ENCODE assay signal across 8 cellular contexts in the genomic region with DNA sequence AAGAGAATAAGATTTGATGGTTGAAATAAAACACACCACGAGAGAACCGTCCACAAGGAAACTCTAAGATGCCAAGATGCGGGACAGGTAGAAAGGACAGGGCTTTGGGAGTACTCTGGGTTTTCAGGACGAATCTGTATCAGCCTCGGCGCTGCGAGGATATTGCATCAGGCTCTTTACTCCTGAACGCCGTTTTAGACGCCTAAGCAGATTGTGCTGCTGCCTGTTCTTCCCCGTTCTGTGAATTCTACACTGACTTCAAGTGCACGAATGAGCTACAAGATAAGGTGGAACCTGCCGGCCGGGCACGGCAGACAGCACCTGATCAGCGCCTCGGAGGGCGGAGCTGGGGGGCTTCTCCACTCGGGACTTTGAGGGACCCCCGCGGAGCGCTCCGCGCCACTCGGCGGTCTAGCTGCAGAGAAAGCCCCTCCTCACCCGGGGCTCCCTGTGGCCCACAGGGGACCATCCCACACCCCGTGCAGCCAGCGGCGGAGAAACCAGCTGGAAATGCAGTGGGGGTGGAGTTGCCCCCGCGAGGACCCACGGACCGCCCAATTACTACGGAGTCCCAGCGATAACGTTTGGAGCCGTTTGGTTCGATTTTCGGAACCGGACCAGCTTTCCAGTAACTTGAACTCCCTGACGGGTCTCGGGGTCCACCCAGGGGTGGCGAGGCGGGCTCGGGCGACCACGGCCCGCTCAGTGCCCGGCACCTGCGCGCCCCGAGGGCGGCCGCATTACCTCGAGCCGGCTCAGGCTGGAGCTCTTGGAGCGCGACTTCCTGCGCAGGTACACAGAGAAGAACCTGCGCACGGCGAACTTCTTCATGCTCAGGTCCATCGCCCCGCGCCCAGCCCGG. TPM values are rescaled to one million over a fixed set of nuclear protein-coding genes. Genes with fewer than 3 reads are reported as not detected.
DNase-seq lines count a peak whose midpoint lies in the region; ATAC-seq, FAIRE-seq and TF ChIP-seq lines count a peak whose summit lies in the region.

No MANE protein-coding gene starts in this region.

- H3K4me3 ChIP-seq in SK-N-SH (ENCODE audit: low read depth in 2 of 2, low read length in 1 of 2) (peak overlapping the region; percentile 83 to 97), mammary epithelial cell (replicated peaks in 1 of 3; ENCODE audit: insufficient read depth in 1 of 3, low read depth in 2 of 3, low read length in 3 of 3) (peak overlapping the region; percentile 55 to 91 (median 86)), keratinocyte (ENCODE audit: control insufficient read depth in 2 of 3, extremely low read depth in 1 of 3, insufficient read depth in 2 of 3, low read depth in 1 of 3, low read length in 3 of 3) (peak overlapping the region; percentile 67 to 90 (median 79))

- H3K9me3 ChIP-seq in SK-N-SH (no peaks in the 10 kb centered on the region), mammary epithelial cell (replicated peaks; ENCODE audit: insufficient read depth, low read length) (no peaks in the 10 kb centered on the region), keratinocyte (ENCODE audit: control insufficient read depth, low read depth, low read length) (no peaks in the 10 kb centered on the region)

- dilution Hi-C loops in mammary epithelial cell (cut with HindIII; ENCODE audit: low sequenced_read_pairs) = no loop called here
- dilution Hi-C loops in keratinocyte (cut with MboI; ENCODE audit: extremely low pct_ligation_motif_present, low sequenced_read_pairs) = no loop called here

- in situ Hi-C loops in mammary epithelial cell (cut with MboI; ENCODE audit: low sequenced_read_pairs in 2 of 2) = no loop called here

- H3K27ac ChIP-seq in SK-N-SH (ENCODE audit: low read depth in 2 of 2, low read length in 1 of 2) (peak overlapping the region; percentile 77 to 90), mammary epithelial cell (ENCODE audit: insufficient read depth, low read depth, low read length) (peak overlapping the region; percentile 62), keratinocyte (ENCODE audit: control insufficient read depth, insufficient read depth, low read length) (peak overlapping the region; percentile 47)

- H3K4me1 ChIP-seq in SK-N-SH (ENCODE audit: control insufficient read depth in 1 of 2, insufficient read depth in 2 of 2, low read depth in 1 of 2, low read length in 1 of 2) = peaks cover 19 to 39% of the 10 kb centered on the region in 2 experiments
- H3K4me1 ChIP-seq in mammary epithelial cell (ENCODE audit: insufficient read depth, low read length) = peaks cover 33% of the 10 kb centered on the region
- H3K4me1 ChIP-seq in keratinocyte (ENCODE audit: control insufficient read depth, extremely low read depth, insufficient read depth, low read length) = peaks cover 29% of the 10 kb centered on the region

- peak; percentile 36 for FAIRE-seq in keratinocyte (lab: Jason Lieb, UNC)

- POLR2A ChIA-PET in SK-N-SH (lab: Yijun Ruan, JAX) = interaction anchor here (0.8 to 2.5 kb wide), 9 partner anchors 12 to 191 kb away, joined by 3 to 14 read pairs (median 5); no protein-coding TSS in a partner anchor

- H3K9me1 ChIP-seq in keratinocyte (ENCODE audit: control insufficient read depth, extremely low read depth, insufficient read depth, low read length) = no peaks in the 10 kb centered on the region

- no TSS peak for BruUV-seq in mammary epithelial cell (replicated peaks; lab: Mats Ljungman, UMichigan)

- no peak overlapping the region; the same call in 1 of the 2 replicates for H2AFZ ChIP-seq in SK-N-SH (ENCODE audit: low read depth)
- peak overlapping the region; percentile 84 for H2AFZ ChIP-seq in mammary epithelial cell (ENCODE audit: low read depth, low read length)
- H2AFZ ChIP-seq in keratinocyte (ENCODE audit: control insufficient read depth, low read length) = peak overlapping the region; percentile 78

- TF ChIP-seq RAD21 in SK-N-SH (IDR thresholded peaks at IDR 0.05; ENCODE audit: low read length) = 0 out of 2 replicates have a peak, but pooled peaks have one; percentile 9

- CTCF ChIA-PET in SK-N-SH (lab: Yijun Ruan, JAX) = interaction anchor here (0.6 to 1.5 kb wide), 8 partner anchors 13 to 226 kb away, joined by 3 to 5 read pairs (median 4); no protein-coding TSS in a partner anchor
- CTCF ChIA-PET in mammary epithelial cell (lab: Charles Lee; ENCODE audit: low non-redundant PET) = no interaction called here

- H3K79me2 ChIP-seq in SK-N-SH (ENCODE audit: insufficient read depth) (peaks cover 52% of the 10 kb centered on the region), mammary epithelial cell (ENCODE audit: insufficient read depth, low read length) (peaks cover 32% of the 10 kb centered on the region), keratinocyte (ENCODE audit: control insufficient read depth, insufficient read depth, low read length) (no peaks in the 10 kb centered on the region)

- intact Hi-C loops in mammary epithelial cell (cut with micrococcal nuclease) = loop anchor here (1.0 to 10.0 kb wide), 6 partner anchors 60 to 368 kb away; partner anchors contain the start of genes CEP43 and RNASET2

- no peak for TF ChIP-seq EP300 in SK-N-SH (IDR thresholded peaks at IDR 0.05; ENCODE audit: borderline replicate concordance in 1 of 2, low read depth in 1 of 2, low read length in 1 of 2)

- TF ChIP-seq CTCF in SK-N-SH (IDR thresholded peaks at IDR 0.05) = no peak
- no peak for TF ChIP-seq CTCF in mammary epithelial cell (conservative IDR thresholded peaks at IDR 0.05 in 1 of 2, IDR thresholded peaks at IDR 0.05 in 1 of 2; ENCODE audit: extremely low read depth in 1 of 2, insufficient read depth in 1 of 2, low read depth in 1 of 2, low read length in 2 of 2)
- TF ChIP-seq CTCF in keratinocyte (optimal IDR thresholded peaks at IDR 0.05 in 1 of 3, IDR thresholded peaks at IDR 0.05 in 1 of 3, conservative IDR thresholded peaks at IDR 0.05 in 1 of 3; ENCODE audit: extremely low read depth in 1 of 3, insufficient read depth in 2 of 3, low read length in 3 of 3) = no peak

- WGBS in SK-N-SH (ENCODE audit: low lambda C conversion rate) = 3% methylated on average over 13 of the region's 67 CpGs
- 3% methylated on average over 30 of the region's 67 CpGs for WGBS in mammary epithelial cell (ENCODE audit: low coverage, missing lambda C conversion rate)

- ATAC-seq in GM18868 (IDR thresholded peaks at IDR 0.05; ENCODE audit: unreplicated experiment) (peak; percentile 1), HG03378 (IDR thresholded peaks at IDR 0.05; ENCODE audit: unreplicated experiment) (peak; percentile 4)

- H4K20me1 ChIP-seq in SK-N-SH (ENCODE audit: insufficient read depth) = no peaks in the 10 kb centered on the region
- no peaks in the 10 kb centered on the region for H4K20me1 ChIP-seq in mammary epithelial cell (ENCODE audit: insufficient read depth, low read length)
- H4K20me1 ChIP-seq in keratinocyte (ENCODE audit: control insufficient read depth, extremely low read depth, insufficient read depth, low read length) = no peaks in the 10 kb centered on the region

- DNase-seq in SK-N-SH = peak; percentile 64
- peak; percentile 52 for DNase-seq in mammary epithelial cell
- DNase-seq in keratinocyte (ENCODE audit: low read depth, low spot score) = no peak
- peak; percentile 17 for DNase-seq in stimulated activated CD4-positive, alpha-beta T cell treated with anti-CD3 and anti-CD28 coated beads, Interleukin-1b, Interleukin-23, amount 100 ng/mL, for 48 hours
- no peak for DNase-seq in amniotic stem cell (lab: John Stamatoyannopoulos, UW)
- no peak for DNase-seq in NCI-H1694 (lab: John Stamatoyannopoulos, UW)

- H3K36me3 ChIP-seq in SK-N-SH (replicated peaks in 1 of 2; ENCODE audit: control insufficient read depth in 1 of 2, insufficient read depth in 2 of 2, low read length in 1 of 2) = no peaks in the 10 kb centered on the region
- H3K36me3 ChIP-seq in mammary epithelial cell (ENCODE audit: insufficient read depth, low read length) = no peaks in the 10 kb centered on the region
- no peaks in the 10 kb centered on the region for H3K36me3 ChIP-seq in keratinocyte (ENCODE audit: control insufficient read depth in 2 of 2, extremely low read depth in 1 of 2, insufficient read depth in 2 of 2, low read length in 2 of 2)

- H3K9me2 ChIP-seq in SK-N-SH = no peaks in the 10 kb centered on the region

- H3K27me3 ChIP-seq in SK-N-SH (ENCODE audit: insufficient read depth) (no peaks in the 10 kb centered on the region), mammary epithelial cell (ENCODE audit: insufficient read depth, low read length) (no peaks in the 10 kb centered on the region), keratinocyte (ENCODE audit: control insufficient read depth, extremely low read depth, insufficient read depth, low read length) (peaks cover 5% of the 10 kb centered on the region)

- H3K9ac ChIP-seq in SK-N-SH = peak overlapping the region; percentile 96
- H3K9ac ChIP-seq in mammary epithelial cell (ENCODE audit: insufficient read depth, low read length) = peak overlapping the region; percentile 78
- peak overlapping the region; percentile 73 for H3K9ac ChIP-seq in keratinocyte (ENCODE audit: control insufficient read depth, extremely low read depth, insufficient read depth, low read length)

- H3F3A ChIP-seq in SK-N-SH (replicated peaks; ENCODE audit: insufficient read depth) = peaks cover 21% of the 10 kb centered on the region

- H3K4me2 ChIP-seq in SK-N-SH = peak overlapping the region; percentile 97
- H3K4me2 ChIP-seq in mammary epithelial cell (ENCODE audit: insufficient read depth, low read depth, low read length) = peak overlapping the region; percentile 92
- H3K4me2 ChIP-seq in keratinocyte (ENCODE audit: control insufficient read depth, extremely low read depth, insufficient read depth, low read depth, low read length) = peak overlapping the region; percentile 77

RNA-seq across cellular contexts. Expression of gene RPS6KA2, which starts 0.6 kb away (rescaled TPM):
- polyA plus RNA-seq in SK-N-SH (2012; rRNA removed) (59.5 and 60.3 TPM in 2 replicates), mammary epithelial cell (28.0 TPM), keratinocyte (8.2 to 10.4 TPM (median 9.2 TPM) in 3 replicates)
- 51.5 and 62.1 TPM in 2 replicates for polyA plus RNA-seq in SK-N-SH (2012; cell fraction: cytosol; rRNA removed)
- polyA plus RNA-seq in SK-N-SH (2012; cell fraction: nucleus; rRNA removed) = 47.9 and 50.9 TPM in 2 replicates
- total RNA-seq in mammary epithelial cell = 10 to 100 TPM; 47.8 to 48.8 TPM
- polyA minus RNA-seq in mammary epithelial cell (115 TPM), keratinocyte (17.2 to 47.4 TPM (median 18.7 TPM) in 3 replicates)
- polyA plus RNA-seq in keratinocyte (2011; ENCODE audit: low read depth) = 6.0 TPM
- polyA plus RNA-seq in keratinocyte (2011; cell fraction: cytosol; rRNA removed) = 10.2 and 15.1 TPM in 2 replicates
- polyA plus RNA-seq in keratinocyte (2011; cell fraction: nucleus; rRNA removed) = 9.6 and 11.9 TPM in 2 replicates
- 8.3 and 11.2 TPM in 2 replicates for polyA plus RNA-seq in keratinocyte (2012; ENCODE audit: low replicate concordance)
- 17.3 TPM for polyA minus RNA-seq in keratinocyte (2011; cell fraction: cytosol; rRNA and poly(A)+ RNA removed)
- 7.9 and 13.3 TPM in 2 replicates for polyA minus RNA-seq in keratinocyte (2011; cell fraction: nucleus; rRNA and poly(A)+ RNA removed)

RNA-seq across cellular contexts. Expression of gene RAMACL, which starts 39.9 kb away (rescaled TPM):
- polyA plus RNA-seq in SK-N-SH (2012; rRNA removed) = 0.10 and 0.39 TPM in 2 replicates
- polyA plus RNA-seq in SK-N-SH (2012; cell fraction: cytosol; rRNA removed) = 0.46 and 0.81 TPM in 2 replicates
- 0.95 and 1.4 TPM in 2 replicates for polyA plus RNA-seq in SK-N-SH (2012; cell fraction: nucleus; rRNA removed)
- total RNA-seq in mammary epithelial cell = 1 to 10 TPM in 1 of 2 donors, under 1 TPM in 1; 0.83 to 3.7 TPM
- 0.15 TPM for polyA plus RNA-seq in mammary epithelial cell
- polyA minus RNA-seq in mammary epithelial cell = not detected
- 4.0 to 7.7 TPM (median 5.3 TPM) in 3 replicates for polyA plus RNA-seq in keratinocyte
- polyA plus RNA-seq in keratinocyte (2011; ENCODE audit: low read depth) = 4.1 TPM
- polyA plus RNA-seq in keratinocyte (2011; cell fraction: cytosol; rRNA removed) = 5.2 and 5.7 TPM in 2 replicates
- polyA plus RNA-seq in keratinocyte (2011; cell fraction: nucleus; rRNA removed) = 4.1 and 5.0 TPM in 2 replicates
- polyA plus RNA-seq in keratinocyte (2012; ENCODE audit: low replicate concordance) = 3.9 and 6.1 TPM in 2 replicates
- 2.7 to 3.8 TPM in 2 of 3 replicates, not detected in the other for polyA minus RNA-seq in keratinocyte
- polyA minus RNA-seq in keratinocyte (2011; cell fraction: cytosol; rRNA and poly(A)+ RNA removed) = 2.9 TPM
- 0.42 and 3.4 TPM in 2 replicates for polyA minus RNA-seq in keratinocyte (2011; cell fraction: nucleus; rRNA and poly(A)+ RNA removed)

Comparison
In these comparisons a context has a peak if more than half of its experiments do, and no peak if none do; other contexts are left out.
1. DNase-seq: peak in SK-N-SH (single experiment), mammary epithelial cell (single experiment) and stimulated activated CD4-positive, alpha-beta T cell treated with anti-CD3 and anti-CD28 coated beads, Interleukin-1b, Interleukin-23, amount 100 ng/mL, for 48 hours (single experiment); none in keratinocyte (single experiment), amniotic stem cell (single experiment) and NCI-H1694 (single experiment).
2. Peak in every context shown above with its lines, with median percentiles within 50 percentile points of each other: H3K27ac ChIP-seq, H3K4me2 ChIP-seq, H3K4me3 ChIP-seq and H3K9ac ChIP-seq.